1 cellular context compared by ENCODE assay signal in the genomic region with DNA sequence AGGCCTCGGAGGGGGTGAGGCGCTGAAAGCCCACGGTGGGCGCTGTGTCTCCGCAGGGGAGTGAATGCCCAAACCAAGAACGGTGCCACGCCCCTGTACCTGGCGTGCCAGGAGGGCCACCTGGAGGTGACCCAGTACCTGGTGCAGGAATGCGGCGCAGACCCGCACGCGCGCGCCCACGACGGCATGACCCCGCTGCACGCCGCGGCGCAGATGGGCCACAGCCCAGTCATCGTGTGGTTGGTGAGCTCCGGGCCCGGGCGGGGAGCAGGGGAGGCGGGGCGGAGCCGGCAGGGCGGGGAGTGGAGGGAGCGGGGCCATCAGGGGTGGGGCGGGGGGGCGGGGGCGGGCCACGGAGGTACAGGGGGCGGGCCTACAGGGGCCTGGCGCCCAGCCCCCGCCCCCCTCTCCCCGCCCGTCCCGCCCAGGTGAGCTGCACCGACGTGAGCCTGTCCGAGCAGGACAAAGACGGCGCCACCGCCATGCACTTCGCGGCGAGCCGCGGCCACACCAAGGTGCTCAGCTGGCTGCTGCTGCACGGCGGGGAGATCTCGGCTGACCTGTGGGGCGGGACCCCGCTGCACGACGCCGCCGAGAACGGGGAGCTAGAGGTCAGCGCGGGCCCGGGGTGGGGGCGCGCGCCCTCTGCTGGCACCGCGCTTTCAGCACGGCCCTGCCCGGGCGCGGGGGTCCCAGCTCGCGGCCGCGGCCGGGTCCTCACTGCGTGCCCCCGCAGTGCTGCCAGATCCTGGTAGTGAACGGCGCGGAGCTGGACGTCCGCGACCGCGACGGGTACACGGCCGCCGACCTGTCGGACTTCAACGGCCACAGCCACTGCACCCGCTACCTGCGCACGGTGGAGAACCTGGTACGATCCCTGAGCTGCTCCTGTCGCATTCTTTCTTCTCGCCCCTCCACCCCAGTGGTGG.
TF ChIP-seq lines count a peak whose summit lies in the region.

No MANE protein-coding gene starts in this region.

TF ChIP-seq in HCT116, 20 proteins besides CTCF, POLR2A, EP300 and RAD21:
- no peak for TF ChIP-seq EZH2 (IDR thresholded peaks at IDR 0.05)
- 0 out of 2 replicates have a peak, but pooled peaks have one; percentile 22 for TF ChIP-seq POLR2AphosphoS5 (IDR thresholded peaks at IDR 0.05; ENCODE audit: low read depth, low read length)
- no peak for TF ChIP-seq TCF7L2 (IDR thresholded peaks at IDR 0.05; ENCODE audit: borderline replicate concordance, extremely low read depth, insufficient read depth, insufficient read length)
- TF ChIP-seq YY1 (IDR thresholded peaks at IDR 0.05; ENCODE audit: extremely low read depth, insufficient replicate concordance, low read depth, low read length), result no peak
